In genomic region chr11:95067042-95067827, GRCh38 we compare ENCODE assay signal across 8 cellular contexts. TPM values are rescaled to one million over a fixed set of nuclear protein-coding genes. Genes with fewer than 3 reads are reported as not detected.
DNase-seq lines count a peak whose midpoint lies in the region; ATAC-seq and TF ChIP-seq lines count a peak whose summit lies in the region.

No MANE protein-coding gene starts in this region.

- peak in 1 of 2 donors; percentile 49 for TF ChIP-seq POLR2A in heart left ventricle (IDR thresholded peaks at IDR 0.05)

- H3K4me3 ChIP-seq in GM08714 (ENCODE audit: low read length): peak overlapping the region; percentile 81
- H3K4me3 ChIP-seq in H7 (ENCODE audit: insufficient read depth, low read depth, low read length): peak overlapping the region; percentile 70
- H3K4me3 ChIP-seq in heart left ventricle: peak overlapping the region; percentile 62 to 92 (median 78)

- DNase-seq in H7 (peak; percentile 70), LoVo (ENCODE audit: low spot score) (peak; percentile 82), SKM-1 (lab: John Stamatoyannopoulos, UW; ENCODE audit: unreplicated experiment) (peak; percentile 32), heart left ventricle (peak; percentile 85 to 93 (median 89)), posterior cingulate gyrus (peak; percentile 73 to 97 (median 84)), ureter (ENCODE audit: low spot score) (peak; percentile 86)
- peak; percentile 41 for DNase-seq in activated naive CD8-positive, alpha-beta T cell treated with anti-CD3 and anti-CD28 coated beads, Interleukin-2, amount 50 U/mL, for 16 hours (ENCODE audit: low read depth, low spot score)

- H3K9me3 ChIP-seq in heart left ventricle: no peaks in the 10 kb centered on the region

- H3K27me3 ChIP-seq in H7 (ENCODE audit: control insufficient read depth, insufficient read depth, low read length) (no peaks in the 10 kb centered on the region), heart left ventricle (no peaks in the 10 kb centered on the region)

- intact Hi-C loops in heart left ventricle (cut with DNase I) (loop anchor here in 8 of 10 donors (2.0 to 10.0 kb wide), 12 partner anchors 65 to 700 kb away; partner anchors contain the start of genes CWC15 (in 4 of the 8), KDM4D (in 4 of the 8) and SESN3 (in 2 of the 8)), posterior cingulate gyrus (cut with DNase I) (loop anchor here (1.0 to 10.0 kb wide), 4 partner anchors 22 to 698 kb away; partner anchors contain the start of genes CWC15, ENDOD1 and KDM4D)

- H3K27ac ChIP-seq in heart left ventricle: peak overlapping the region; percentile 93 to 99 (median 96)

- H3K36me3 ChIP-seq in H7 (replicated peaks; ENCODE audit: control insufficient read depth, insufficient read depth, low read length) (no peaks in the 10 kb centered on the region), heart left ventricle (peaks cover 0 to 8% (median 0%) of the 10 kb centered on the region in 9 donors)

- WGBS in heart left ventricle, 4 donors: 0 to 1% (median 1%) methylated on average over 24 to 97 of the region's 97 CpGs

- H3K4me1 ChIP-seq in heart left ventricle: peaks cover 3 to 24% (median 13%) of the 10 kb centered on the region in 12 donors

- peak; percentile 35 to 83 (median 62) for TF ChIP-seq CTCF in heart left ventricle (IDR thresholded peaks at IDR 0.05)

- peak; percentile 65 to 91 (median 86) for ATAC-seq in heart left ventricle

RNA-seq across cellular contexts. Expression of gene SRSF8, which starts 0.5 kb away (rescaled TPM):
- 11.6 and 15.2 TPM in 2 replicates for total RNA-seq in H7 (2014; rRNA removed; shearing (Covaris generic))
- total RNA-seq in heart left ventricle: 10 to 100 TPM; 20.0 to 26.5 (median 23.4) TPM
- polyA plus RNA-seq in heart left ventricle: 10 to 100 TPM; 20.0 to 22.1 TPM
- total RNA-seq in ureter: 58.0 TPM

RNA-seq across cellular contexts. Expression of gene KDM4F, which starts 18.0 kb away (rescaled TPM):
- total RNA-seq in H7 (2014; rRNA removed; shearing (Covaris generic)): not detected in 2 replicates
- total RNA-seq in heart left ventricle (not detected), ureter (not detected)
- not detected for polyA plus RNA-seq in heart left ventricle

RNA-seq across cellular contexts. Expression of gene ENDOD1, which starts 22.4 kb away (rescaled TPM):
- total RNA-seq in H7 (2014; rRNA removed; shearing (Covaris generic)): 3.6 and 6.2 TPM in 2 replicates
- total RNA-seq in heart left ventricle: 10 to 100 TPM in 8 of 9 donors, 1 to 10 TPM in 1; 9.7 to 28.5 (median 12.9) TPM
- 10 to 100 TPM in 1 of 2 donors, 1 to 10 TPM in 1; 4.0 to 11.6 TPM for polyA plus RNA-seq in heart left ventricle
- 36.7 TPM for total RNA-seq in ureter

RNA-seq across cellular contexts. Expression of gene KDM4E, which starts 42.2 kb away (rescaled TPM):
- not detected in 2 replicates for total RNA-seq in H7 (2014; rRNA removed; shearing (Covaris generic))
- total RNA-seq in heart left ventricle (not detected), ureter (not detected)
- not detected for polyA plus RNA-seq in heart left ventricle

Comparison
In these comparisons a context has a peak if more than half of its experiments do, and no peak if none do; other contexts are left out.
1. Peak in every context shown above with its lines: DNase-seq, ATAC-seq, H3K4me3 ChIP-seq and H3K27ac ChIP-seq.
2. DNase-seq: peak in every context shown above with its lines; median percentile 89 in heart left ventricle; 86 in ureter; 84 in posterior cingulate gyrus; 82 in LoVo; 70 in H7; 41 in activated naive CD8-positive, alpha-beta T cell treated with anti-CD3 and anti-CD28 coated beads, Interleukin-2, amount 50 U/mL, for 16 hours; 32 in SKM-1.